Comparison of ENCODE assay signal across 8 cellular contexts in the genomic region with DNA sequence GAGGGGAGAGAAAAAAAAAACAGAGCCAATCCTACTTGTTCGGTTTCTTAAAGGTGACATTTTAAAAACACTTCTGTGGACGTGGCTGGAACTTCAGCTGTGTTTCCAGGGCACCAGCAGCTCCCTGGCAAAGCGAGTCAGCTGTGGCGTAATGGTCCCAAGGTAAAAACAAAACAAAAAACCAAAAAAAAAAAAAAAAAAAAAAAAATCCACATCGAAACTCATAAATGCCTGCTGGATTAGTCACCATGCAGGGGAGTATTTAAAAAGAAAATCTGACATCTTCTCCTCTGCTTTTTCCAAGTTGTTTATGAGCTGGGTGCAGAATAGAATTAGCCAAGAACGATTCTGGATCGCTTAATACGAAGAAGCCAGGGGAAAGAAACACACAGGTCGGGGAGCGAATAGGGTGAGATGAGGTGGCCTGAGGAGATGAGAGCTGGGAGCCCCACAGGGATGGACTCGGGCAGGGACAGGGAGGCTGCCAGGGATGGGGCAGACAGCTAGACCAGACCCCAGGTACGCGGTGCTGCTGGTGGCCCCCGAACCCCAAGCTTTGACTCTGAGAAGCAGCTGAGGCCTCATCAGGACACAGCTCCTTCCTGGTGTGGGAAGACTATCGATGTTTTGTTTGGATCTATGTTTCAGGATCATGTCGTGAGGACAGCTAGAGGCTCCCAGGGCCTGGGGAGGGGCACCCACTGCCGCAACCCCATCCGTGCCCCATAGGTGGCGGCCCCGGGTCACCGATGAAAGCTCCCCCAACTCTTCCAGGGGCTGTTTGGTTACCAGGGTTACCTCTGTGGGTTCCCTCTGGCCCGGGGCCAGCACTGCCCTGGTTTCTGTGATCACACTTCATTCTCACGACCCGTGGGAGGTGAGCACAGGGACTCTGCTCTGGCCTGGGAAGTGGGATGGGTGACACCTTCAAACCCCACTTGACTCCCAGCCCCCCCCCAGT. TPM values are rescaled to one million over a fixed set of nuclear protein-coding genes. Genes with fewer than 3 reads are reported as not detected.
DNase-seq lines count a peak whose midpoint lies in the region; ATAC-seq and TF ChIP-seq lines count a peak whose summit lies in the region.

No MANE protein-coding gene starts in this region.

- peaks cover 10% of the 10 kb centered on the region for H3K4me1 Mint-ChIP-seq in activated T-helper 17 cell treated with anti-CD3 and anti-CD28 coated beads, Interleukin-2, amount 50 U/mL, for 72 hours

- peaks cover 4% of the 10 kb centered on the region for H3K4me1 ChIP-seq in cardiac muscle cell (ENCODE audit: low read depth)

- no peaks in the 10 kb centered on the region for H3K27me3 ChIP-seq in cardiac muscle cell

- no peak overlapping the region for H3K4me3 Mint-ChIP-seq in activated T-helper 17 cell treated with anti-CD3 and anti-CD28 coated beads, Interleukin-2, amount 50 U/mL, for 72 hours

- intact Hi-C loops in Right ventricle myocardium superior (cut with DNase I), result no loop called here

- H3K4me3 ChIP-seq in cardiac muscle cell, result no peak overlapping the region

- TF ChIP-seq CTCF in cardiac muscle cell (IDR thresholded peaks at IDR 0.05; ENCODE audit: low read depth, low read length), result peak; percentile 56

- ATAC-seq in Right ventricle myocardium superior (ENCODE audit: poor library complexity), result no peak
- peak; percentile 37 for ATAC-seq in activated T-helper 17 cell treated with anti-CD3 and anti-CD28 coated beads, Interleukin-2, amount 50 U/mL, for 72 hours (replicated peaks)
- no peak for ATAC-seq in GM21576 (IDR thresholded peaks at IDR 0.05; ENCODE audit: unreplicated experiment)
- no peak for ATAC-seq in HG03460 (IDR thresholded peaks at IDR 0.05; ENCODE audit: unreplicated experiment)

- peaks cover 33% of the 10 kb centered on the region for H3K36me3 Mint-ChIP-seq in activated T-helper 17 cell treated with anti-CD3 and anti-CD28 coated beads, Interleukin-2, amount 50 U/mL, for 72 hours (ENCODE audit: low read depth)

- DNase-seq in cardiac muscle cell (ENCODE audit: low read depth in 1 of 2, low spot score in 1 of 2), result peak; percentile 49 to 92
- DNase-seq in Right ventricle myocardium superior, result no peak
- DNase-seq in OCI-M1 (lab: John Stamatoyannopoulos, UW), result peak; percentile 88
- DNase-seq in fibroblast of peridontal ligament (ENCODE audit: extremely low read depth), result peak; percentile 86
- DNase-seq in renal cortical epithelial cell (ENCODE audit: low read depth), result peak; percentile 86

- H3K27ac Mint-ChIP-seq in activated T-helper 17 cell treated with anti-CD3 and anti-CD28 coated beads, Interleukin-2, amount 50 U/mL, for 72 hours, result peak overlapping the region; percentile 5

- H3K27ac ChIP-seq in cardiac muscle cell, result no peak overlapping the region

- peaks cover 24% of the 10 kb centered on the region for H3K36me3 ChIP-seq in cardiac muscle cell

- H3K9me3 ChIP-seq in cardiac muscle cell (ENCODE audit: low read depth), result no peaks in the 10 kb centered on the region

- no peaks in the 10 kb centered on the region for H3K27me3 Mint-ChIP-seq in activated T-helper 17 cell treated with anti-CD3 and anti-CD28 coated beads, Interleukin-2, amount 50 U/mL, for 72 hours

- H3K9me3 Mint-ChIP-seq in activated T-helper 17 cell treated with anti-CD3 and anti-CD28 coated beads, Interleukin-2, amount 50 U/mL, for 72 hours, result no peaks in the 10 kb centered on the region

RNA-seq across cellular contexts. Expression of gene CTXN1, which starts 3.1 kb away (rescaled TPM):
- total RNA-seq in cardiac muscle cell (22.8 and 60.1 TPM in 2 replicates), Right ventricle myocardium superior (0.16 TPM), renal cortical epithelial cell (18.6 and 41.4 TPM in 2 replicates)
- polyA plus RNA-seq in cardiac muscle cell, result 18.1 and 48.5 TPM in 2 replicates
- under 1 TPM in 1 of 2 donors, not detected in 1; 0.19 TPM for total RNA-seq in activated T-helper 17 cell treated with anti-CD3 and anti-CD28 coated beads, Interleukin-2, amount 50 U/mL, for 72 hours

RNA-seq across cellular contexts. Expression of gene SNAPC2, which starts 8.9 kb away (rescaled TPM):
- 22.1 and 42.1 TPM in 2 replicates for total RNA-seq in cardiac muscle cell
- polyA plus RNA-seq in cardiac muscle cell, result 22.5 and 31.4 TPM in 2 replicates
- total RNA-seq in Right ventricle myocardium superior, result 9.4 TPM
- 10 to 100 TPM; 16.4 to 20.9 TPM for total RNA-seq in activated T-helper 17 cell treated with anti-CD3 and anti-CD28 coated beads, Interleukin-2, amount 50 U/mL, for 72 hours
- total RNA-seq in renal cortical epithelial cell, result 9.3 and 12.5 TPM in 2 replicates

RNA-seq across cellular contexts. Expression of gene TGFBR3L, which starts 14.4 kb away (rescaled TPM):
- 0.46 and 3.2 TPM in 2 replicates for total RNA-seq in cardiac muscle cell
- 2.6 and 11.8 TPM in 2 replicates for polyA plus RNA-seq in cardiac muscle cell
- 10.9 TPM for total RNA-seq in Right ventricle myocardium superior
- 1 to 10 TPM; 3.7 to 7.6 TPM for total RNA-seq in activated T-helper 17 cell treated with anti-CD3 and anti-CD28 coated beads, Interleukin-2, amount 50 U/mL, for 72 hours
- 0.75 and 1.0 TPM in 2 replicates for total RNA-seq in renal cortical epithelial cell

RNA-seq across cellular contexts. Expression of gene TIMM44, which starts 14.4 kb away (rescaled TPM):
- 77.9 and 92.4 TPM in 2 replicates for total RNA-seq in cardiac muscle cell
- polyA plus RNA-seq in cardiac muscle cell, result 52.0 and 52.5 TPM in 2 replicates
- 116 TPM for total RNA-seq in Right ventricle myocardium superior
- 10 to 100 TPM; 49.8 to 81.5 TPM for total RNA-seq in activated T-helper 17 cell treated with anti-CD3 and anti-CD28 coated beads, Interleukin-2, amount 50 U/mL, for 72 hours
- total RNA-seq in renal cortical epithelial cell, result 28.5 and 42.2 TPM in 2 replicates

RNA-seq across cellular contexts. Expression of gene MAP2K7, which starts 25.3 kb away (rescaled TPM):
- total RNA-seq in cardiac muscle cell (23.5 and 24.1 TPM in 2 replicates), Right ventricle myocardium superior (27.5 TPM), renal cortical epithelial cell (9.6 and 19.0 TPM in 2 replicates)
- 12.4 and 18.6 TPM in 2 replicates for polyA plus RNA-seq in cardiac muscle cell
- total RNA-seq in activated T-helper 17 cell treated with anti-CD3 and anti-CD28 coated beads, Interleukin-2, amount 50 U/mL, for 72 hours, result 10 to 100 TPM; 39.0 to 46.3 TPM

Comparison
In these comparisons a context has a peak if more than half of its experiments do, and no peak if none do; other contexts are left out.
1. RNA of gene CTXN1, which starts 3.1 kb away (total RNA-seq): 18.6 to 41.4 TPM in renal cortical epithelial cell and 22.8 to 60.1 TPM in cardiac muscle cell; 0.19 TPM in activated T-helper 17 cell treated with anti-CD3 and anti-CD28 coated beads, Interleukin-2, amount 50 U/mL, for 72 hours and 0.16 TPM in Right ventricle myocardium superior (single experiment); every median in the first group is over 10 times any median in the second.